Comparison of ENCODE assay signal across 25 cellular contexts in genomic region chr16:65745201-65745600, GRCh38.
"Had no signal": no experiment of that assay in that cellular context is flagged by ENCODE, and none has a peak within 500 bp of the region (broad histone marks: within the 10 kb centered on the region; RNA-seq: fewer than 3 reads in every experiment).

No MANE protein-coding gene starts in this region.

- ATAC-seq: activated CD8-positive, alpha-beta T cell treated with anti-CD3 and anti-CD28 coated beads for 36 hours; activated naive CD8-positive, alpha-beta T cell treated with anti-CD3 and anti-CD28 coated beads, Interleukin-2, amount 50 U/mL, for 24 hours; effector memory CD8-positive, alpha-beta T cell; gastrocnemius medialis; left cardiac atrium; left ventricle myocardium superior; pancreas; psoas muscle; stimulated activated naive B cell treated with anti-CD40 and anti-IgM and Interleukin-4, amounts not matched to agents 10 μg/mL and 1 μg/mL and 100 μg/mL, for 72 hours had no signal

- FAIRE-seq: keratinocyte, pancreas had no signal

- H3K9me3 ChIP-seq: gastrocnemius medialis, pancreas, psoas muscle, sigmoid colon, stomach, thyroid gland, upper lobe of left lung had no signal

- H3K4me1 ChIP-seq: gastrocnemius medialis, pancreas, psoas muscle, stomach, thyroid gland, upper lobe of left lung had no signal

- H3K4me3 ChIP-seq: gastrocnemius medialis, pancreas, psoas muscle, sigmoid colon, stomach, thyroid gland, upper lobe of left lung had no signal

- DNase-seq: activated B cell treated with CpG ODN at 0.5 μM for 24 hours; activated CD4-positive, alpha-beta T cell treated with anti-CD3 and anti-CD28 coated beads, Interleukin-2, amount 50 U/mL, for 1 hour; activated CD8-positive, alpha-beta T cell treated with anti-CD3 and anti-CD28 coated beads for 36 hours; activated naive CD8-positive, alpha-beta T cell treated with anti-CD3 and anti-CD28 coated beads, Interleukin-2, amount 50 U/mL, for 24 hours; activated T-cell treated with anti-CD3 and anti-CD28 coated beads, Interleukin-2, amount 50 U/mL, for 48 hours; amygdala; caudate nucleus; cortex of kidney; effector memory CD8-positive, alpha-beta T cell; gastrocnemius medialis; hippocampal formation; left cardiac atrium; left ventricle myocardium superior; naive B cell; nucleus accumbens; pancreas; psoas muscle; sigmoid colon; stimulated activated CD4-positive, alpha-beta T cell treated with anti-CD3 and anti-CD28 coated beads, Interleukin-15, amount 100 ng/mL, for 24 hours; stimulated activated CD4-positive, alpha-beta T cell treated with anti-CD3 and anti-CD28 coated beads, Interleukin-2, amount 100 ng/mL, for 24 hours; stimulated activated naive B cell treated with anti-CD40 and anti-IgM and Interleukin-4, amounts not matched to agents 10 μg/mL and 1 μg/mL and 100 μg/mL, for 72 hours; stomach; thyroid gland; upper lobe of left lung had no signal

- H3K27me3 ChIP-seq: gastrocnemius medialis, pancreas, sigmoid colon, stomach, thyroid gland, upper lobe of left lung had no signal

- H3K27ac ChIP-seq: gastrocnemius medialis, pancreas, psoas muscle, sigmoid colon, stomach, thyroid gland, upper lobe of left lung had no signal

- H3K36me3 ChIP-seq: gastrocnemius medialis, pancreas, sigmoid colon, stomach, thyroid gland, upper lobe of left lung had no signal
